ENCODE assay signal across 9 cellular contexts in the genomic region with DNA sequence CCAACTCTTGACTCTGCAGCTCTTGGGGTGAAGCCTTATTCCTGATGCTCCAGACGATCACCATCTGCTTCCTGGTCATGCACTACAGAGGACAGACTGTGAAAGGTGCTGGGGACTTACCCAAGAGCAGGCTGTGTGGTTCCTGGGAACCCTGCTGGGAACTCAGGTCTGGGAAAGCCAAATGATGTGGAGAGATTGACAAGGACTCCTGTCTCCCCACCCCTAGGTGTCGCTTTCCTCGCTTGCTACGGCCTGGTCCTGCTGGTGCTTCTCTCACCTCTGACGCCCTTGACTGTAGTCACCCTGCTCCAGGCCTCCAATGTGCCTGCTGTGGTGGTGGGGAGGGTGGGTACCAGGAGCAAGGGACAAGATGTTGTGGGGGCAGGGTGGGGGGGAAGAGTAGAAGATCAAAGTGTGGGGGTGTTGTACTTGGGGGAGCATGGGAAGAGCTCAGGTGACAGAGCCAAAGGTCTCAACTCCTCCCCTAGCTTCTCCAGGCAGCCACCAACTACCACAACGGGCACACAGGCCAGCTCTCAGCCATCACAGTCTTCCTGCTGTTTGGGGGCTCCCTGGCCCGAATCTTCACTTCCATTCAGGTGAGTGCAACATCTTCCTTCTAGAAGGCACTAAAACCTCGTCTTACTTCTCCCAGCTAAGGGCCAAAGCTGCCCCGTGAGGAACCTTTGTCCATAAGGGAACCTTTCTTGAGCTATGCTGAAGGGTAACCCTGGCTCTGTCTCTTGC. TPM values are rescaled to one million over a fixed set of nuclear protein-coding genes. Genes with fewer than 3 reads are reported as not detected.
A peak's percentile ranks its signal among the peaks of the same experiment; 100 is the strongest.
DNase-seq lines count a peak whose midpoint lies in the region; ATAC-seq lines count a peak whose summit lies in the region.
"Had no signal": no experiment of that assay in that cellular context is flagged by ENCODE, and none has a peak within 500 bp of the region (broad histone marks: within the 10 kb centered on the region; RNA-seq: fewer than 3 reads in every experiment).

No MANE protein-coding gene starts in this region.

- intact Hi-C loops in dendritic cell treated with granulocyte-macrophage colony-stimulating factor and Interleukin-4, amounts not matched to agents 40 ng/mL and 50 ng/mL, for 4 days (cut with micrococcal nuclease), result no loop called here

- ATAC-seq in GM21360 (IDR thresholded peaks at IDR 0.05; ENCODE audit: unreplicated experiment) (no peak), GM21515 (IDR thresholded peaks at IDR 0.05; ENCODE audit: unreplicated experiment) (no peak)

- H3K4me3 Mint-ChIP-seq in dendritic cell treated with granulocyte-macrophage colony-stimulating factor and Interleukin-4, amounts not matched to agents 40 ng/mL and 50 ng/mL, for 4 days, result no peak overlapping the region
- H3K4me3 Mint-ChIP-seq: B cell had no signal

- H3K4me1 Mint-ChIP-seq in dendritic cell treated with granulocyte-macrophage colony-stimulating factor and Interleukin-4, amounts not matched to agents 40 ng/mL and 50 ng/mL, for 4 days (ENCODE audit: low read depth), result peaks cover 70% of the 10 kb centered on the region

- H3K27me3 Mint-ChIP-seq in dendritic cell treated with granulocyte-macrophage colony-stimulating factor and Interleukin-4, amounts not matched to agents 40 ng/mL and 50 ng/mL, for 4 days, result no peaks in the 10 kb centered on the region
- H3K27me3 Mint-ChIP-seq: B cell had no signal

- H3K9me3 Mint-ChIP-seq in dendritic cell treated with granulocyte-macrophage colony-stimulating factor and Interleukin-4, amounts not matched to agents 40 ng/mL and 50 ng/mL, for 4 days, result no peaks in the 10 kb centered on the region

- H3K36me3 Mint-ChIP-seq in dendritic cell treated with granulocyte-macrophage colony-stimulating factor and Interleukin-4, amounts not matched to agents 40 ng/mL and 50 ng/mL, for 4 days (ENCODE audit: low read depth), result peaks cover 95% of the 10 kb centered on the region

- peak overlapping the region; percentile 92 for H3K27ac Mint-ChIP-seq in dendritic cell treated with granulocyte-macrophage colony-stimulating factor and Interleukin-4, amounts not matched to agents 40 ng/mL and 50 ng/mL, for 4 days
- H3K27ac Mint-ChIP-seq: B cell had no signal

- peak; percentile 9 for DNase-seq in NCI-H2227 (lab: John Stamatoyannopoulos, UW; ENCODE audit: unreplicated experiment)
- DNase-seq in NCI-H2227 treated with DMSO at 0.1 percent for 48 hours (lab: John Stamatoyannopoulos, UW), result no peak
- peak; percentile 58 for DNase-seq in NCI-H460 (ENCODE audit: extremely low read depth, low read depth)
- peak; percentile 23 for DNase-seq in renal cortical epithelial cell (ENCODE audit: low read depth)
- no peak for DNase-seq in OCI-M2 (lab: John Stamatoyannopoulos, UW; ENCODE audit: unreplicated experiment)

RNA-seq across cellular contexts. Expression of gene SOX15, which starts 3.0 kb away (rescaled TPM):
- total RNA-seq in NCI-H460 (2014; rRNA removed; shearing (Covaris generic)), result 0.47 TPM in 1 of 2 replicates, not detected in the other
- polyA plus RNA-seq in NCI-H460 (2014; cell fraction: nucleus; rRNA removed), result 0.47 and 1.8 TPM in 2 replicates
- 0.60 and 2.4 TPM in 2 replicates for total RNA-seq in renal cortical epithelial cell

RNA-seq across cellular contexts. Expression of gene MPDU1, which starts 3.2 kb away (rescaled TPM):
- 107 and 133 TPM in 2 replicates for total RNA-seq in NCI-H460 (2014; rRNA removed; shearing (Covaris generic))
- 255 and 322 TPM in 2 replicates for polyA plus RNA-seq in NCI-H460 (2014; cell fraction: nucleus; rRNA removed)
- total RNA-seq in renal cortical epithelial cell, result 85.9 and 150 TPM in 2 replicates

RNA-seq across cellular contexts. Expression of gene CD68, which starts 7.4 kb away (rescaled TPM):
- 24.5 and 29.4 TPM in 2 replicates for total RNA-seq in NCI-H460 (2014; rRNA removed; shearing (Covaris generic))
- 5.0 and 12.3 TPM in 2 replicates for polyA plus RNA-seq in NCI-H460 (2014; cell fraction: nucleus; rRNA removed)
- 4.2 and 7.6 TPM in 2 replicates for total RNA-seq in renal cortical epithelial cell

RNA-seq across cellular contexts. Expression of gene SENP3, which starts 25.1 kb away (rescaled TPM):
- total RNA-seq in NCI-H460 (2014; rRNA removed; shearing (Covaris generic)), result 92.2 and 102 TPM in 2 replicates
- polyA plus RNA-seq in NCI-H460 (2014; cell fraction: nucleus; rRNA removed), result 216 and 314 TPM in 2 replicates
- 61.4 and 101 TPM in 2 replicates for total RNA-seq in renal cortical epithelial cell

RNA-seq across cellular contexts. Expression of gene FXR2, which starts 27.9 kb away (rescaled TPM):
- 72.6 and 73.3 TPM in 2 replicates for total RNA-seq in NCI-H460 (2014; rRNA removed; shearing (Covaris generic))
- 77.5 and 90.8 TPM in 2 replicates for polyA plus RNA-seq in NCI-H460 (2014; cell fraction: nucleus; rRNA removed)
- total RNA-seq in renal cortical epithelial cell, result 35.0 and 64.4 TPM in 2 replicates

Comparison
In these comparisons a context has a peak if more than half of its experiments do, and no peak if none do; other contexts are left out.
1. DNase-seq: peak in NCI-H2227 (single experiment), NCI-H460 (single experiment) and renal cortical epithelial cell (single experiment); none in NCI-H2227 treated with DMSO at 0.1 percent for 48 hours (single experiment) and OCI-M2 (single experiment).